Comparison of ENCODE assay signal across 8 cellular contexts in the genomic region with DNA sequence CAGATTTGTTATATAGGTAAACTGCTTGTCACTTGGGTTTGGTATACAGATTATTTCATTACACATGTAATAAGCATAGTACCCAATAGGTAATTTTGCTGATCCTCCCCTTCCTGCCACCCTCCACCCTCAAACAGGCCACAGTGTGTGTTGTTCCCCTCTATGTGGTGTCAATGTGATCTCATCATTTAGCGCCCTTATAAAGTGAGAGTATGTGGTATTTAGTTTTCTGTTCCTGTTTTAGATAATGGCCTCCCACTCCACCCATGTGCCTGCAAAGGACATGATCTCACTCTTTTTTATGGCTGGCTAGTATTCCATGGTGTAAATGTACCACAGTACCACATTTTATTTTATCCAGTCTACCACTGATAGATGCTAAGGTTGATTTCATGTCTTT.
"Had no signal": no experiment of that assay in that cellular context is flagged by ENCODE, and none has a peak within 500 bp of the region (broad histone marks: within the 10 kb centered on the region; RNA-seq: fewer than 3 reads in every experiment).

No MANE protein-coding gene starts in this region.

- ATAC-seq: HepG2, K562 had no signal

- H3K27ac ChIP-seq: HL-60, KMS-11 had no signal

- FAIRE-seq: HepG2, HTR-8/SVneo, K562 had no signal

- H3K4me2 ChIP-seq: KMS-11 had no signal

- H3K9ac ChIP-seq: KMS-11 had no signal

- H3K4me3 ChIP-seq: K562 had no signal

- DNase-seq: IMR-90, KBM-7, KG1 had no signal
